In genomic region chr17:60154616-60155426, GRCh38 we compare ENCODE assay signal across 11 cellular contexts. TPM values are rescaled to one million over a fixed set of nuclear protein-coding genes. Genes with fewer than 3 reads are reported as not detected.
A peak's percentile ranks its signal among the peaks of the same experiment; 100 is the strongest.
DNase-seq lines count a peak whose midpoint lies in the region; ATAC-seq, FAIRE-seq and TF ChIP-seq lines count a peak whose summit lies in the region.
"Had no signal": no experiment of that assay in that cellular context is flagged by ENCODE, and none has a peak within 500 bp of the region (broad histone marks: within the 10 kb centered on the region; RNA-seq: fewer than 3 reads in every experiment).

No MANE protein-coding gene starts in this region.

- TF ChIP-seq POLR2A in upper lobe of left lung (IDR thresholded peaks at IDR 0.05): no peak

- no peaks in the 10 kb centered on the region for H3K36me3 Mint-ChIP-seq in astrocyte (ENCODE audit: low read depth, unreplicated experiment)

- FAIRE-seq in astrocyte (lab: Jason Lieb, UNC): peak; percentile 59

- H3K4me2 ChIP-seq in astrocyte (ENCODE audit: low read length): peak overlapping the region; percentile 25

- H3K27ac Mint-ChIP-seq in astrocyte (ENCODE audit: unreplicated experiment): no peak overlapping the region
- H3K27ac Mint-ChIP-seq: activated naive CD4-positive, alpha-beta T cell treated with anti-CD3 and anti-CD28 coated beads for 36 hours had no signal

- TF ChIP-seq CTCF in astrocyte (IDR thresholded peaks at IDR 0.05; ENCODE audit: insufficient read depth, low read depth, low read length): no peak
- no peak for TF ChIP-seq CTCF in upper lobe of left lung (IDR thresholded peaks at IDR 0.05)

- no peak overlapping the region for H3K9ac ChIP-seq in astrocyte (ENCODE audit: low read length)

- no peaks in the 10 kb centered on the region for H3K9me3 Mint-ChIP-seq in astrocyte (ENCODE audit: unreplicated experiment)
- H3K9me3 Mint-ChIP-seq: activated naive CD4-positive, alpha-beta T cell treated with anti-CD3 and anti-CD28 coated beads for 36 hours had no signal

- H3K27me3 Mint-ChIP-seq in astrocyte (ENCODE audit: low read depth, unreplicated experiment): peaks cover 63% of the 10 kb centered on the region

- no peaks in the 10 kb centered on the region for H3K9me3 ChIP-seq in astrocyte (ENCODE audit: insufficient read depth, low read depth, low read length)
- H3K9me3 ChIP-seq in upper lobe of left lung: no peaks in the 10 kb centered on the region

- DNase-seq in NCI-H1092 treated with DMSO at 0.1 percent for 48 hours (lab: John Stamatoyannopoulos, UW) (peak; percentile 40), NCI-H1092 (lab: John Stamatoyannopoulos, UW) (no peak), astrocyte (ENCODE audit: low read depth) (peak; percentile 78), left cardiac atrium (no peak), upper lobe of left lung (no peak), superior temporal gyrus (ENCODE audit: extremely low spot score) (no peak)
- DNase-seq: activated naive CD4-positive, alpha-beta T cell treated with anti-CD3 and anti-CD28 coated beads for 36 hours; NCI-H510A had no signal

- H3K4me3 ChIP-seq in astrocyte (ENCODE audit: insufficient read depth, low read depth, low read length): no peak overlapping the region
- H3K4me3 ChIP-seq in upper lobe of left lung: no peak overlapping the region

- peak; percentile 38 to 49 for ATAC-seq in left cardiac atrium
- peak in 1 of 2 donors; percentile 81 for ATAC-seq in upper lobe of left lung (ENCODE audit: low FRiP score in 2 of 2)
- no peak for ATAC-seq in GM19023 (IDR thresholded peaks at IDR 0.05; ENCODE audit: unreplicated experiment)
- no peak for ATAC-seq in HG03097 (IDR thresholded peaks at IDR 0.05; ENCODE audit: low FRiP score, unreplicated experiment)

- H3K4me1 ChIP-seq in astrocyte (ENCODE audit: insufficient read depth, low read length) (peaks cover 6% of the 10 kb centered on the region), upper lobe of left lung (peaks cover 13 to 52% (median 31%) of the 10 kb centered on the region in 4 donors)

- intact Hi-C loops in left cardiac atrium (cut with DNase I): no loop called here

- H3K36me3 ChIP-seq in astrocyte (ENCODE audit: insufficient read depth, low read length): no peaks in the 10 kb centered on the region
- peaks cover 0 to 12% (median 0%) of the 10 kb centered on the region in 4 donors for H3K36me3 ChIP-seq in upper lobe of left lung

- H3K4me1 Mint-ChIP-seq in astrocyte (ENCODE audit: low read depth, unreplicated experiment): no peaks in the 10 kb centered on the region

- H3K27ac ChIP-seq in astrocyte (ENCODE audit: low read depth, low read length) (no peak overlapping the region), upper lobe of left lung (peak overlapping the region; percentile 16 to 87 (median 56))
- H3K27ac ChIP-seq: 22Rv1 had no signal

- no peaks in the 10 kb centered on the region for H3K79me2 ChIP-seq in astrocyte (ENCODE audit: insufficient read depth, low read length)

- 60% methylated on average over 9 to 14 of the region's 14 CpGs for WGBS in upper lobe of left lung, 2 donors

- TF ChIP-seq EP300 in upper lobe of left lung (IDR thresholded peaks at IDR 0.05): no peak

- no peaks in the 10 kb centered on the region for H4K20me1 ChIP-seq in astrocyte (ENCODE audit: insufficient read depth, low read length)

- H3K27me3 ChIP-seq in astrocyte (ENCODE audit: insufficient read depth, low read length) (peaks cover 27% of the 10 kb centered on the region), upper lobe of left lung (peaks cover 0 to 9% (median 5%) of the 10 kb centered on the region in 4 donors)

- peak overlapping the region; percentile 48 for H2AFZ ChIP-seq in astrocyte (ENCODE audit: low read depth, low read length)

- no peak overlapping the region for H3K4me3 Mint-ChIP-seq in astrocyte (ENCODE audit: unreplicated experiment)
- H3K4me3 Mint-ChIP-seq: activated naive CD4-positive, alpha-beta T cell treated with anti-CD3 and anti-CD28 coated beads for 36 hours had no signal

RNA-seq across cellular contexts. Expression of gene CA4, which starts 5.0 kb away (rescaled TPM):
- total RNA-seq in astrocyte: not detected in 2 replicates
- total RNA-seq in left cardiac atrium: 10 to 100 TPM in 1 of 2 donors, 1 to 10 TPM in 1; 3.1 to 10.8 TPM
- 100 to 1,000 TPM in 1 of 6 donors, 10 to 100 TPM in 4, 1 to 10 TPM in 1; 7.3 to 102 (median 45.5) TPM for total RNA-seq in upper lobe of left lung
- total RNA-seq: activated naive CD4-positive, alpha-beta T cell treated with anti-CD3 and anti-CD28 coated beads for 36 hours had no signal

Comparison
In these comparisons a context has a peak if more than half of its experiments do, and no peak if none do; other contexts are left out.
1. DNase-seq: peak in NCI-H1092 treated with DMSO at 0.1 percent for 48 hours (single experiment) and astrocyte (single experiment); none in NCI-H1092 (single experiment), left cardiac atrium (single experiment), upper lobe of left lung (0 of 2) and superior temporal gyrus (single experiment).
2. ATAC-seq: peak in left cardiac atrium (2 of 2); none in GM19023 (single experiment) and HG03097 (single experiment).